In genomic region chr19:37594982-37595382, GRCh38 we compare ENCODE assay signal across 8 cellular contexts. TPM values are rescaled to one million over a fixed set of nuclear protein-coding genes. Genes with fewer than 3 reads are reported as not detected.
DNase-seq lines count a peak whose midpoint lies in the region; ATAC-seq and TF ChIP-seq lines count a peak whose summit lies in the region.

No MANE protein-coding gene starts in this region.

- peaks cover 28% of the 10 kb centered on the region for H3K27me3 Mint-ChIP-seq in WTC11 (ENCODE audit: low read depth)

- ATAC-seq in HG03520 (IDR thresholded peaks at IDR 0.05; ENCODE audit: unreplicated experiment) = peak; percentile 25
- ATAC-seq in WTC11 = no peak
- peak; percentile 77 to 89 for ATAC-seq in lower lobe of right lung

- peak overlapping the region; percentile 94 for H3K4me3 Mint-ChIP-seq in WTC11

- peaks cover 19% of the 10 kb centered on the region for H3K9me3 ChIP-seq in lower lobe of right lung

- H3K27me3 ChIP-seq in lower lobe of right lung (ENCODE audit: low read depth) = no peaks in the 10 kb centered on the region

- intact Hi-C loops in lower lobe of right lung (cut with DNase I) = no loop called here

- peak overlapping the region; percentile 98 for H3K27ac Mint-ChIP-seq in WTC11

- H3K4me1 ChIP-seq in lower lobe of right lung = peaks cover 14% of the 10 kb centered on the region

- H3K4me1 Mint-ChIP-seq in WTC11 = peaks cover 14% of the 10 kb centered on the region

- CTCF ChIA-PET in AG04449 (lab: Yijun Ruan, JAX) = no interaction called here
- CTCF ChIA-PET in WTC11 (lab: Charles Lee) = interaction anchor here (0.6 to 2.0 kb wide), 9 partner anchors 11 to 305 kb away, joined by 3 to 11 read pairs (median 4); partner anchors contain the start of genes ZNF527, ZNF570, ZNF573 and ZNF607

- H3K9me3 Mint-ChIP-seq in WTC11 = peaks cover 13% of the 10 kb centered on the region

- TF ChIP-seq CTCF in AG04449 (IDR thresholded peaks at IDR 0.05; ENCODE audit: insufficient read depth, low read length, missing control alignments) (no peak), WTC11 (IDR thresholded peaks at IDR 0.05) (no peak), lower lobe of right lung (IDR thresholded peaks at IDR 0.05) (no peak)

- peaks cover 15% of the 10 kb centered on the region for H3K36me3 ChIP-seq in lower lobe of right lung

- POLR2A ChIA-PET in AG04449 (lab: Yijun Ruan, JAX) (interaction anchor here (1.2 kb wide), 1 partner anchor 97 kb away, joined by 3 read pairs; no protein-coding TSS in a partner anchor), WTC11 (lab: Charles Lee) (interaction anchor here (0.6 to 2.4 kb wide), 10 partner anchors 12 to 378 kb away, joined by 3 to 13 read pairs (median 4); partner anchors contain the start of genes ZNF527, ZNF569, ZNF570 and ZNF573)

- peak overlapping the region; percentile 88 for H3K27ac ChIP-seq in lower lobe of right lung

- peaks cover 10% of the 10 kb centered on the region for H3K36me3 Mint-ChIP-seq in WTC11

- peak overlapping the region; percentile 91 for H3K4me3 ChIP-seq in AG04449 (ENCODE audit: low read depth, low read length)
- peak overlapping the region; percentile 76 for H3K4me3 ChIP-seq in lower lobe of right lung

- DNase-seq in AG04449 (ENCODE audit: low read depth, low spot score) (no peak), GM19240 (ENCODE audit: insufficient read length, low spot score) (peak; percentile 4), WTC11 (ENCODE audit: low spot score) (peak; percentile 50), cerebellar cortex (ENCODE audit: low spot score) (peak; percentile 78), lower lobe of right lung (peak; percentile 83), NOMO-1 treated with DMSO at 0.1 percent for 48 hours (lab: John Stamatoyannopoulos, UW; ENCODE audit: unreplicated experiment) (no peak)
- peak in 2 of 3 experiments; percentile 20 to 51 for DNase-seq in stimulated activated CD4-positive, alpha-beta T cell treated with anti-CD3 and anti-CD28 coated beads, TNF-alpha, amount 100 ng/mL, for 24 hours (ENCODE audit: low read depth in 3 of 3)

TF ChIP-seq in WTC11, 78 proteins besides CTCF, POLR2A, EP300 and RAD21:
- TF ChIP-seq GABPB1 (CRISPR knock-in tag; IDR thresholded peaks at IDR 0.05) = 0 out of 2 replicates have a peak, but pooled peaks have one; percentile 3
- no peak for TF ChIP-seq FOXP4 (CRISPR knock-in tag; IDR thresholded peaks at IDR 0.05)
- no peak for TF ChIP-seq MAX (CRISPR knock-in tag; IDR thresholded peaks at IDR 0.05)

RNA-seq across cellular contexts. Expression of gene ZNF540, which starts 0.3 kb away (rescaled TPM):
- total RNA-seq in WTC11 (2021) (0.07 to 0.53 TPM (median 0.28 TPM) in 3 replicates), lower lobe of right lung (4.6 TPM)

RNA-seq across cellular contexts. Expression of gene ZNF571, which starts 0.4 kb away (rescaled TPM):
- total RNA-seq in WTC11 (2021) (3.9 to 5.1 TPM (median 4.4 TPM) in 3 replicates), lower lobe of right lung (4.8 TPM)

Comparison
In these comparisons a context has a peak if more than half of its experiments do, and no peak if none do; other contexts are left out.
1. DNase-seq: peak in GM19240 (single experiment), WTC11 (single experiment), cerebellar cortex (single experiment), lower lobe of right lung (single experiment) and stimulated activated CD4-positive, alpha-beta T cell treated with anti-CD3 and anti-CD28 coated beads, TNF-alpha, amount 100 ng/mL, for 24 hours (2 of 3); none in AG04449 (single experiment) and NOMO-1 treated with DMSO at 0.1 percent for 48 hours (single experiment).